ENCODE assay signal across 9 cellular contexts in genomic region chr19:10701955-10702307, GRCh38. TPM values are rescaled to one million over a fixed set of nuclear protein-coding genes. Genes with fewer than 3 reads are reported as not detected.
DNase-seq lines count a peak whose midpoint lies in the region; ATAC-seq lines count a peak whose summit lies in the region.
"Had no signal": no experiment of that assay in that cellular context is flagged by ENCODE, and none has a peak within 500 bp of the region (broad histone marks: within the 10 kb centered on the region; RNA-seq: fewer than 3 reads in every experiment).

No MANE protein-coding gene starts in this region.

- no peaks in the 10 kb centered on the region for H3K27me3 ChIP-seq in SJSA1 (replicated peaks)
- no peaks in the 10 kb centered on the region for H3K27me3 ChIP-seq in muscle layer of duodenum (ENCODE audit: low read depth, low read length)

- peaks cover 9% of the 10 kb centered on the region for H3K4me1 ChIP-seq in SJSA1 (replicated peaks)
- peaks cover 0 to 10% of the 10 kb centered on the region in 2 donors for H3K4me1 ChIP-seq in muscle layer of duodenum (ENCODE audit: control insufficient read depth in 1 of 2, insufficient read depth in 2 of 2, low read length in 2 of 2)

- no peaks in the 10 kb centered on the region for H3K9me3 Mint-ChIP-seq in effector memory CD8-positive, alpha-beta T cell

- H3K4me3 ChIP-seq in SJSA1: peak overlapping the region; percentile 58
- H3K4me3 ChIP-seq in muscle layer of duodenum (ENCODE audit: low read depth in 1 of 2, low read length in 2 of 2): peak overlapping the region; percentile 76 to 78

- peak; percentile 50 for DNase-seq in SIG-M5 treated with dmso at 0.1 percent for 504 hours (lab: John Stamatoyannopoulos, UW; ENCODE audit: unreplicated experiment)
- DNase-seq in SIG-M5 (lab: John Stamatoyannopoulos, UW): no peak
- no peak for DNase-seq in SJSA1 (ENCODE audit: low read depth in 1 of 2, low spot score in 2 of 2)
- no peak for DNase-seq in effector memory CD8-positive, alpha-beta T cell
- no peak for DNase-seq in NCI-H2029 treated with DMSO at 0.1 percent for 48 hours (lab: John Stamatoyannopoulos, UW)
- DNase-seq in mucosa of gallbladder (ENCODE audit: low spot score): no peak

- H3K27me3 Mint-ChIP-seq in effector memory CD8-positive, alpha-beta T cell: no peaks in the 10 kb centered on the region

- H3K27ac Mint-ChIP-seq in effector memory CD8-positive, alpha-beta T cell: peak overlapping the region; percentile 60 to 85

- H3K4me3 Mint-ChIP-seq in effector memory CD8-positive, alpha-beta T cell: peak overlapping the region; percentile 88 to 89

- no peak overlapping the region for H3K27ac ChIP-seq in SJSA1
- no peak overlapping the region for H3K27ac ChIP-seq in muscle layer of duodenum (ENCODE audit: low read length)
- H3K27ac ChIP-seq: epithelial cell of prostate had no signal

- H3K9me3 ChIP-seq in SJSA1 (replicated peaks) (no peaks in the 10 kb centered on the region), muscle layer of duodenum (ENCODE audit: control insufficient read depth in 1 of 2, low read length in 2 of 2) (no peaks in the 10 kb centered on the region)

- peaks cover 12 to 16% of the 10 kb centered on the region in 2 donors for H3K4me1 Mint-ChIP-seq in effector memory CD8-positive, alpha-beta T cell (ENCODE audit: low read depth in 2 of 2)

- peak; percentile 31 for ATAC-seq in HG03097 (IDR thresholded peaks at IDR 0.05; ENCODE audit: low FRiP score, unreplicated experiment)
- peak; percentile 5 for ATAC-seq in effector memory CD8-positive, alpha-beta T cell (replicated peaks)

- H3K36me3 Mint-ChIP-seq in effector memory CD8-positive, alpha-beta T cell (ENCODE audit: insufficient read depth): peaks cover 2% of the 10 kb centered on the region

- H3K36me3 ChIP-seq in SJSA1 (peaks cover 2% of the 10 kb centered on the region; the same call in 1 of the 2 replicates), muscle layer of duodenum (ENCODE audit: control insufficient read depth in 1 of 2, insufficient read depth in 2 of 2, low read length in 2 of 2) (no peaks in the 10 kb centered on the region)

RNA-seq across cellular contexts. Expression of gene QTRT1, which starts 0.7 kb away (rescaled TPM):
- total RNA-seq in SJSA1 (2014; rRNA removed; shearing (Covaris generic)): 26.8 and 28.0 TPM in 2 replicates
- total RNA-seq in mucosa of gallbladder: 48.2 TPM

RNA-seq across cellular contexts. Expression of gene DNM2, which starts 15.9 kb away (rescaled TPM):
- 57.8 and 58.4 TPM in 2 replicates for total RNA-seq in SJSA1 (2014; rRNA removed; shearing (Covaris generic))
- total RNA-seq in mucosa of gallbladder: 227 TPM

RNA-seq across cellular contexts. Expression of gene ILF3, which starts 47.8 kb away (rescaled TPM):
- 123 and 210 TPM in 2 replicates for total RNA-seq in SJSA1 (2014; rRNA removed; shearing (Covaris generic))
- 162 TPM for total RNA-seq in mucosa of gallbladder
